Comparison of ENCODE assay signal across 1 cellular context in the genomic region with DNA sequence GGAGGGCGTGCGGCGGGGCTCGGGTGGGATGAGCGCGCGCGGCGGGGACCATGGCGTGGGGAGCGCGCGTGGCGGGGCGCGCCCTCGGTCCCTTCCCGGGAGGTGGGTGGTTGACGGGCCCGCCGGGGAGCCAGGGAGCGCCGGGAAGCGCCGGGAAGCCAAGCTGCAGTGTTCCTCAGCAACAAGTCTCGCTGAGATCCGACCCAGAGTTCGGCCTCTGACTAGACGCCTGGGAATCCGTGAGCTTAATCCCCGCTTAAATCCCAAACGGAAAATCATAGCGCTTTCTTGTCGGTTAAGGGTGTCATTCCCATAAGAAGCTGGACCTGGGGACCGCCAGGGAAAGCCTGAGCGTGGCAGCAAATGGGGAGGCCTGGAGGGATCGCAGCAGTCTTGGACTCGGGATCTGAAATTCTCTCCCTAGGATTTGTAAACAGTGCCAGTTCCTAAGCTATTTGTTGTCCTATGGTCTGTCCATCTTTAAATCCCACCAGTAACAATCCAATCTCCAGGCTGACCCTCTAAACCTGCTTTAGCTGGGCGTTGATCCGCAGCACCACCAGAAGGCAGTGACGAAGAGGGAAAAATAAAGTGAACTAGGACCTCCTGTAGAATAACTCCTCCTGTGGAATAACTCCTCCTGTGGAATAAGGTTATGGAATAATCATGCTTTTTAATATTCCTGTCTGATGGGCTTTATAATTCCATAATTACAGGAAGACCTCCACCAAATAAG.
TF ChIP-seq lines count a peak whose summit lies in the region.

No MANE protein-coding gene starts in this region.

TF ChIP-seq in K562, 482 proteins besides CTCF, POLR2A, EP300 and RAD21 (continued from another document and continues in another):
- no peak for TF ChIP-seq ATF7 (IDR thresholded peaks at IDR 0.05)
- no peak for TF ChIP-seq ZFP36 (IDR thresholded peaks at IDR 0.05; ENCODE audit: low read depth, low read length, partially characterized antibody)
- TF ChIP-seq GTF2F1 (IDR thresholded peaks at IDR 0.05; ENCODE audit: low read depth, low read length) = no peak
- TF ChIP-seq, protein P1, sequence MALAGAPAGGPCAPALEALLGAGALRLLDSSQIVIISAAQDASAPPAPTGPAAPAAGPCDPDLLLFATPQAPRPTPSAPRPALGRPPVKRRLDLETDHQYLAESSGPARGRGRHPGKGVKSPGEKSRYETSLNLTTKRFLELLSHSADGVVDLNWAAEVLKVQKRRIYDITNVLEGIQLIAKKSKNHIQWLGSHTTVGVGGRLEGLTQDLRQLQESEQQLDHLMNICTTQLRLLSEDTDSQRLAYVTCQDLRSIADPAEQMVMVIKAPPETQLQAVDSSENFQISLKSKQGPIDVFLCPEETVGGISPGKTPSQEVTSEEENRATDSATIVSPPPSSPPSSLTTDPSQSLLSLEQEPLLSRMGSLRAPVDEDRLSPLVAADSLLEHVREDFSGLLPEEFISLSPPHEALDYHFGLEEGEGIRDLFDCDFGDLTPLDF (CRISPR knock-in tag; IDR thresholded peaks at IDR 0.05) = no peak
- TF ChIP-seq ZNF77 (CRISPR knock-in tag; IDR thresholded peaks at IDR 0.05) = no peak
- TF ChIP-seq ID3 (CRISPR knock-in tag; IDR thresholded peaks at IDR 0.05) = no peak
- no peak for TF ChIP-seq ID3 (tag; IDR thresholded peaks at IDR 0.05)
- TF ChIP-seq ZNF766 (CRISPR knock-in tag; conservative IDR thresholded peaks at IDR 0.05) = peak; percentile 7; the same call in 1 of the 2 replicates
- no peak for TF ChIP-seq ZNF318 (IDR thresholded peaks at IDR 0.05; ENCODE audit: borderline replicate concordance in 1 of 2, low read depth in 1 of 2)
- TF ChIP-seq KAT8 (IDR thresholded peaks at IDR 0.05; ENCODE audit: low read depth) = no peak
- TF ChIP-seq ARID1B (IDR thresholded peaks at IDR 0.05) = no peak
- TF ChIP-seq ZFX (CRISPR knock-in tag; IDR thresholded peaks at IDR 0.05) = peak; percentile 42
- TF ChIP-seq, protein P2, sequence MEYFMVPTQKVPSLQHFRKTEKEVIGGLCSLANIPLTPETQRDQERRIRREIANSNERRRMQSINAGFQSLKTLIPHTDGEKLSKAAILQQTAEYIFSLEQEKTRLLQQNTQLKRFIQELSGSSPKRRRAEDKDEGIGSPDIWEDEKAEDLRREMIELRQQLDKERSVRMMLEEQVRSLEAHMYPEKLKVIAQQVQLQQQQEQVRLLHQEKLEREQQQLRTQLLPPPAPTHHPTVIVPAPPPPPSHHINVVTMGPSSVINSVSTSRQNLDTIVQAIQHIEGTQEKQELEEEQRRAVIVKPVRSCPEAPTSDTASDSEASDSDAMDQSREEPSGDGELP (CRISPR knock-in tag; IDR thresholded peaks at IDR 0.05; ENCODE audit: borderline replicate concordance) = no peak
- no peak for TF ChIP-seq MTF1 (CRISPR knock-in tag; IDR thresholded peaks at IDR 0.05; ENCODE audit: borderline replicate concordance)
- peak; percentile 11; the same call in 1 of the 2 replicates for TF ChIP-seq GTF2E2 (tag; IDR thresholded peaks at IDR 0.05)
- no peak for TF ChIP-seq FOXA1 (IDR thresholded peaks at IDR 0.05; ENCODE audit: borderline replicate concordance)
- TF ChIP-seq NUFIP1 (IDR thresholded peaks at IDR 0.05; ENCODE audit: partially characterized antibody) = no peak
- TF ChIP-seq, protein P3, sequence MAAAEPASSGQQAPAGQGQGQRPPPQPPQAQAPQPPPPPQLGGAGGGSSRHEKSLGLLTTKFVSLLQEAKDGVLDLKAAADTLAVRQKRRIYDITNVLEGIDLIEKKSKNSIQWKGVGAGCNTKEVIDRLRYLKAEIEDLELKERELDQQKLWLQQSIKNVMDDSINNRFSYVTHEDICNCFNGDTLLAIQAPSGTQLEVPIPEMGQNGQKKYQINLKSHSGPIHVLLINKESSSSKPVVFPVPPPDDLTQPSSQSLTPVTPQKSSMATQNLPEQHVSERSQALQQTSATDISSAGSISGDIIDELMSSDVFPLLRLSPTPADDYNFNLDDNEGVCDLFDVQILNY (CRISPR knock-in tag; IDR thresholded peaks at IDR 0.05) = no peak
- TF ChIP-seq, protein P4, sequence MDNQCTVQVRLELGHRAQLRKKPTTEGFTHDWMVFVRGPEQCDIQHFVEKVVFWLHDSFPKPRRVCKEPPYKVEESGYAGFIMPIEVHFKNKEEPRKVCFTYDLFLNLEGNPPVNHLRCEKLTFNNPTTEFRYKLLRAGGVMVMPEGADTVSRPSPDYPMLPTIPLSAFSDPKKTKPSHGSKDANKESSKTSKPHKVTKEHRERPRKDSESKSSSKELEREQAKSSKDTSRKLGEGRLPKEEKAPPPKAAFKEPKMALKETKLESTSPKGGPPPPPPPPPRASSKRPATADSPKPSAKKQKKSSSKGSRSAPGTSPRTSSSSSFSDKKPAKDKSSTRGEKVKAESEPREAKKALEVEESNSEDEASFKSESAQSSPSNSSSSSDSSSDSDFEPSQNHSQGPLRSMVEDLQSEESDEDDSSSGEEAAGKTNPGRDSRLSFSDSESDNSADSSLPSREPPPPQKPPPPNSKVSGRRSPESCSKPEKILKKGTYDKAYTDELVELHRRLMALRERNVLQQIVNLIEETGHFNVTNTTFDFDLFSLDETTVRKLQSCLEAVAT (IDR thresholded peaks at IDR 0.05) = peak in 1 of 2 experiments; percentile 16; a peak in 1 of 4 replicates
- TF ChIP-seq TBP (optimal IDR thresholded peaks at IDR 0.05; ENCODE audit: low read depth, low read length) = peak; percentile 0
- TF ChIP-seq HNRNPUL1 (IDR thresholded peaks at IDR 0.05; ENCODE audit: low read length) = no peak
- TF ChIP-seq ZNF165 (CRISPR knock-in tag; IDR thresholded peaks at IDR 0.05; ENCODE audit: borderline replicate concordance) = 0 out of 2 replicates have a peak, but pooled peaks have one; percentile 45
- no peak for TF ChIP-seq DLX4 (CRISPR knock-in tag; IDR thresholded peaks at IDR 0.05)
- TF ChIP-seq IRF9 (tag; IDR thresholded peaks at IDR 0.05) = no peak
- peak; percentile 46; the same call in 1 of the 2 replicates for TF ChIP-seq PHF8 (IDR thresholded peaks at IDR 0.05; ENCODE audit: borderline replicate concordance, low read length)
- TF ChIP-seq POLR2AphosphoS5 (IDR thresholded peaks at IDR 0.05; ENCODE audit: control insufficient read depth, insufficient read depth, low read depth, low read length) = 0 out of 2 replicates have a peak, but pooled peaks have one; percentile 2
- no peak for TF ChIP-seq PATZ1 (CRISPR knock-in tag; IDR thresholded peaks at IDR 0.05; ENCODE audit: borderline replicate concordance)
- no peak for TF ChIP-seq FUS (optimal IDR thresholded peaks at IDR 0.05; ENCODE audit: low read depth, low read length)
- TF ChIP-seq IFI16 (CRISPR knock-in tag; IDR thresholded peaks at IDR 0.05) = no peak
- TF ChIP-seq ZNF644 (tag; IDR thresholded peaks at IDR 0.05; ENCODE audit: low read depth) = 0 out of 2 replicates have a peak, but pooled peaks have one; percentile 44
- TF ChIP-seq, protein P5, sequence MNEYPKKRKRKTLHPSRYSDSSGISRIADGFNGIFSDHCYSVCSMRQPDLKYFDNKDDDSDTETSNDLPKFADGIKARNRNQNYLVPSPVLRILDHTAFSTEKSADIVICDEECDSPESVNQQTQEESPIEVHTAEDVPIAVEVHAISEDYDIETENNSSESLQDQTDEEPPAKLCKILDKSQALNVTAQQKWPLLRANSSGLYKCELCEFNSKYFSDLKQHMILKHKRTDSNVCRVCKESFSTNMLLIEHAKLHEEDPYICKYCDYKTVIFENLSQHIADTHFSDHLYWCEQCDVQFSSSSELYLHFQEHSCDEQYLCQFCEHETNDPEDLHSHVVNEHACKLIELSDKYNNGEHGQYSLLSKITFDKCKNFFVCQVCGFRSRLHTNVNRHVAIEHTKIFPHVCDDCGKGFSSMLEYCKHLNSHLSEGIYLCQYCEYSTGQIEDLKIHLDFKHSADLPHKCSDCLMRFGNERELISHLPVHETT (CRISPR knock-in tag; conservative IDR thresholded peaks at IDR 0.05 in 1 of 2, IDR thresholded peaks at IDR 0.05 in 1 of 2) = no peak
- no peak for TF ChIP-seq ATF2 (CRISPR knock-in tag; IDR thresholded peaks at IDR 0.05)
- no peak for TF ChIP-seq LCOR (CRISPR knock-in tag; IDR thresholded peaks at IDR 0.05)
- TF ChIP-seq NRF1 (conservative IDR thresholded peaks at IDR 0.05 in 1 of 2, IDR thresholded peaks at IDR 0.05 in 1 of 2) = no peak
- TF ChIP-seq HMG20A (CRISPR knock-in tag; conservative IDR thresholded peaks at IDR 0.05) = no peak
- no peak for TF ChIP-seq COPS2 (conservative IDR thresholded peaks at IDR 0.05)
